21 cellular contexts compared by ENCODE assay signal in genomic region chr19:17758528-17758927, GRCh38. TPM values are rescaled to one million over a fixed set of nuclear protein-coding genes. Genes with fewer than 3 reads are reported as not detected.
"Had no signal": no experiment of that assay in that cellular context is flagged by ENCODE, and none has a peak within 500 bp of the region (broad histone marks: within the 10 kb centered on the region; RNA-seq: fewer than 3 reads in every experiment).

No MANE protein-coding gene starts in this region.

- H3K27me3 Mint-ChIP-seq: progenitor cell of endocrine pancreas had no signal

- H3K27me3 ChIP-seq: brain microvascular endothelial cell, vagina had no signal

- H3K27ac ChIP-seq: brain microvascular endothelial cell, esophagus muscularis mucosa, tibial nerve, vagina had no signal

- H3K36me3 Mint-ChIP-seq: natural killer cell had no signal

- ATAC-seq: activated CD8-positive, alpha-beta T cell treated with anti-CD3 and anti-CD28 coated beads, Interleukin-2, amount 10 ng/mL, durations not matched to agents 7 days and 5 days; left cardiac atrium; natural killer cell; right cardiac atrium had no signal

- H3K9me3 Mint-ChIP-seq: activated naive CD4-positive, alpha-beta T cell treated with anti-CD3 and anti-CD28 coated beads for 36 hours; immature natural killer cell; natural killer cell had no signal

- H3K4me3 Mint-ChIP-seq: activated CD8-positive, alpha-beta T cell treated with anti-CD3 and anti-CD28 coated beads, Interleukin-2, amount 10 ng/mL, durations not matched to agents 7 days and 5 days; activated naive CD4-positive, alpha-beta T cell treated with anti-CD3 and anti-CD28 coated beads for 36 hours; immature natural killer cell; natural killer cell had no signal

- DNase-seq: activated CD4-positive, alpha-beta T cell treated with anti-CD3 and anti-CD28 coated beads for 1 hour; activated CD8-positive, alpha-beta memory T cell treated with anti-CD3 and anti-CD28 coated beads, Interleukin-2, amount 50 U/mL, for 48 hours; activated CD8-positive, alpha-beta T cell treated with anti-CD3 and anti-CD28 coated beads, Interleukin-2, amount 10 ng/mL, durations not matched to agents 7 days and 5 days; activated naive CD4-positive, alpha-beta T cell treated with anti-CD3 and anti-CD28 coated beads for 36 hours; amniotic stem cell; brain microvascular endothelial cell; cerebellar nuclear complex; dermis blood vessel endothelial cell; immature natural killer cell; left cardiac atrium; natural killer cell; occipital lobe had no signal

- H3K9me3 ChIP-seq: esophagus muscularis mucosa, tibial nerve, vagina had no signal

- H3K36me3 ChIP-seq: brain microvascular endothelial cell, esophagus muscularis mucosa, tibial nerve, vagina had no signal

- H3K4me2 ChIP-seq: smooth muscle cell had no signal

- H3K4me3 ChIP-seq: esophagus muscularis mucosa, smooth muscle cell, tibial nerve, vagina had no signal

- H3K27ac Mint-ChIP-seq: activated CD8-positive, alpha-beta T cell treated with anti-CD3 and anti-CD28 coated beads, Interleukin-2, amount 10 ng/mL, durations not matched to agents 7 days and 5 days; activated naive CD4-positive, alpha-beta T cell treated with anti-CD3 and anti-CD28 coated beads for 36 hours; progenitor cell of endocrine pancreas had no signal

RNA-seq across cellular contexts. Expression of gene B3GNT3, which starts 36.4 kb away (rescaled TPM):
- total RNA-seq: dermis blood vessel endothelial cell; fibroblast of villous mesenchyme; lung microvascular endothelial cell; natural killer cell; occipital lobe; progenitor cell of endocrine pancreas; right cardiac atrium; T-helper 2 cell treated with Interferon-gamma antibody and Interleukin-4, amounts not matched to agents 100 ng/mL and 5 ng/mL, for 36 hours had no signal
- polyA plus RNA-seq: immature natural killer cell, right cardiac atrium, smooth muscle cell had no signal
